Comparison of ENCODE assay signal across 9 cellular contexts in the genomic region with DNA sequence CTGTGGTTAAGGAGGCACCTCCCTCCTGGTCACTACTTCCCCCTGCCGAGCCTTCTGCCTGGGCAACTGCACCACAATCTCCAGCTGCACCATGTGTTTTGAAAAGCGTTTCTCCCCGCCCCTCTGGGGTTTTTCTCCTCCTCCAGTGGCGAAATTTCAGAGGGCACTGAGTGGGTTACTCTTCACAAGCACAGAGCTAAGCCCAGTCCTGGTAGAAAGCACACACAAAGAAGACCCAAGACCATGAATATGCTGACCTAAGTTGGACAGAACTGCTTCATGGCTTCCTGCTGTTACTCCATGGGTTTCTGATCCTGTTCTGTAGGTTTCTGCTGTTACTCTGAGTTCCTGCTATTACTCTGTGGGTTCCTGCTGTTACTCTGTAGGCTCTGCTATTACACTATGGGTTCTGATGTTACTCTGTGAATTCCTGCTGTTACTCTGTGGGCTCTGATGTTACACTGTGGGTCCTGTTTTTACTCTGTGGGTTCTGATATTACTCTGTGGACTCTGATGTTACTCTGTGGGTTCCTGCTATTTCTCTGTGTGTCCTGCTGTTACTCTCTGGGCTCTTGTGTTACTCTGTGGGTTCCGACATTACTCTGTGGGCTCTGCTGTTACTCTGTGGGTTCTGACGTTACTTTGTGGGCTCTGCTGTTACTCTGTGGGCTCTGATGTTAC.
DNase-seq lines count a peak whose midpoint lies in the region; ATAC-seq and TF ChIP-seq lines count a peak whose summit lies in the region.
"Had no signal": no experiment of that assay in that cellular context is flagged by ENCODE, and none has a peak within 500 bp of the region (broad histone marks: within the 10 kb centered on the region; RNA-seq: fewer than 3 reads in every experiment).

No MANE protein-coding gene starts in this region.

- no peaks in the 10 kb centered on the region for H3K27me3 Mint-ChIP-seq in stimulated activated naive B cell treated with anti-CD40 and anti-IgM and Interleukin-4, amounts not matched to agents 10 μg/mL and 1 μg/mL and 100 μg/mL, for 72 hours

- H3K27ac ChIP-seq in C4-2B, result peak overlapping the region; percentile 30; the same call in 1 of the 2 replicates
- H3K27ac ChIP-seq in SK-N-MC, result peak overlapping the region; percentile 57; the same call in 1 of the 2 replicates
- H3K27ac ChIP-seq: ascending aorta had no signal

- no peaks in the 10 kb centered on the region for H3K36me3 ChIP-seq in SK-N-MC (ENCODE audit: insufficient read depth, low read length)
- H3K36me3 ChIP-seq: ascending aorta had no signal

- H3K9ac ChIP-seq in SK-N-MC (ENCODE audit: insufficient read length), result no peak overlapping the region

- peaks cover 22 to 35% of the 10 kb centered on the region in 2 donors for H3K4me1 Mint-ChIP-seq in stimulated activated naive B cell treated with anti-CD40 and anti-IgM and Interleukin-4, amounts not matched to agents 10 μg/mL and 1 μg/mL and 100 μg/mL, for 72 hours

- peak overlapping the region; percentile 75 to 76 for H3K4me3 Mint-ChIP-seq in stimulated activated naive B cell treated with anti-CD40 and anti-IgM and Interleukin-4, amounts not matched to agents 10 μg/mL and 1 μg/mL and 100 μg/mL, for 72 hours

- DNase-seq in SK-N-MC (ENCODE audit: low read depth, low spot score) (no peak), foreskin melanocyte (peak; percentile 54), NCI-H2107 treated with DMSO at 0.1 percent for 48 hours (lab: John Stamatoyannopoulos, UW; ENCODE audit: unreplicated experiment) (no peak), GOT3 (lab: John Stamatoyannopoulos, UW) (no peak), DMS79 treated with DMSO at 0.1 percent for 48 hours (lab: John Stamatoyannopoulos, UW) (no peak)
- peak; percentile 59 for DNase-seq in stimulated activated naive B cell treated with anti-CD40 and anti-IgM and Interleukin-4, amounts not matched to agents 10 μg/mL and 1 μg/mL and 100 μg/mL, for 72 hours

- H3K27ac Mint-ChIP-seq in stimulated activated naive B cell treated with anti-CD40 and anti-IgM and Interleukin-4, amounts not matched to agents 10 μg/mL and 1 μg/mL and 100 μg/mL, for 72 hours, result peak overlapping the region; percentile 57

- no peaks in the 10 kb centered on the region for H3K9me3 Mint-ChIP-seq in stimulated activated naive B cell treated with anti-CD40 and anti-IgM and Interleukin-4, amounts not matched to agents 10 μg/mL and 1 μg/mL and 100 μg/mL, for 72 hours

- peak; percentile 30 for ATAC-seq in GM21786 (IDR thresholded peaks at IDR 0.05; ENCODE audit: unreplicated experiment)
- ATAC-seq in stimulated activated naive B cell treated with anti-CD40 and anti-IgM and Interleukin-4, amounts not matched to agents 10 μg/mL and 1 μg/mL and 100 μg/mL, for 72 hours (replicated peaks), result peak; percentile 54 to 61

- peaks cover 0 to 4% of the 10 kb centered on the region in 2 donors for H3K36me3 Mint-ChIP-seq in stimulated activated naive B cell treated with anti-CD40 and anti-IgM and Interleukin-4, amounts not matched to agents 10 μg/mL and 1 μg/mL and 100 μg/mL, for 72 hours

- TF ChIP-seq CTCF in C4-2B (conservative IDR thresholded peaks at IDR 0.05), result no peak

- 0 out of 2 replicates have a peak overlapping the region, but pooled peaks have one; percentile 9 for H3K4me3 ChIP-seq in SK-N-MC
- H3K4me3 ChIP-seq: ascending aorta had no signal

- H3K9me3 ChIP-seq in SK-N-MC (ENCODE audit: low read depth, low read length), result no peaks in the 10 kb centered on the region
- H3K9me3 ChIP-seq: ascending aorta had no signal

Comparison
In these comparisons a context has a peak if more than half of its experiments do, and no peak if none do; other contexts are left out.
1. DNase-seq: peak in foreskin melanocyte (single experiment) and stimulated activated naive B cell treated with anti-CD40 and anti-IgM and Interleukin-4, amounts not matched to agents 10 μg/mL and 1 μg/mL and 100 μg/mL, for 72 hours (single experiment); none in SK-N-MC (single experiment), NCI-H2107 treated with DMSO at 0.1 percent for 48 hours (single experiment), GOT3 (single experiment) and DMS79 treated with DMSO at 0.1 percent for 48 hours (single experiment).